In the genomic region with DNA sequence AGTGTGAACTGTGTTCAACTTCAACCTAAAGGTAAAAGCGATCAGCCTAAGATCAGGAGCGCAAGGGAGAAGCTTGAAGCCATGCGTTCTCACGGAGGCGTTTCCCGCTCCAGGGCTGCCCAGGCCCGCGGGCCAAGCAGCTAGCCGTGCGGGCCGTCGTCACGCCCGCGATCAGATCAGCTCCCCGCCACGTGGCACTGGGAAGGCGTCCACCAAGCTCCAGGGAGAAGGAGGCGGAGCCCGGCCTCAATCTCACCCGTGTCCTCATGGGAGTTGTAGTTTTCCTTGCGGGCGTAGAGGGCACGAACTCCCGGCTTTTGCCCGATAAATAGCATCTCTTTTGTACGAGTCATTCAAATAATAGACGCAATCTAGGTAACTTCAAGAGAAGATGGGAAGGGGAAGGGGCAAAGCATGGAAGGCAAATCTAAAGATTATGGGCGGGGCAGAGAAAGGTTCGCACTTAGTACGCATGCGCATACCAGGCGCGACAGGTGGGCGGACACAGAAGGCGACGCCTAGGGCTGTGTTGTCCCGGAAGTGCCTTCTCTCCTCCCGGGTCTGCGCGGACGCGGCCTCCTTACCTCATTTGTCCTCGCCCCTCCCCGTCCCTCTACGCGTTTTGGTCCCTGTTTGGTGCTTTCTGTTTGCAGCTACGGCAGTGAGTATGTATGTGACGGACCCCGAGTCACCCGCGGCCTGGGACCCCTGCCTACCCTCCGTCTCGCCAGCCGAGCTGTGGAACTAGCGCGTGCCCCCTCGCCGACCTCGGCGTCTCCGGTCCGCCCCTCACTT, we compare ENCODE assay signal across 1 cellular context.
TF ChIP-seq lines count a peak whose summit lies in the region.

No MANE protein-coding gene starts in this region.

TF ChIP-seq in WTC11, 78 proteins besides CTCF, POLR2A, EP300 and RAD21 (continued from another document and continues in another):
- TF ChIP-seq, protein P1, sequence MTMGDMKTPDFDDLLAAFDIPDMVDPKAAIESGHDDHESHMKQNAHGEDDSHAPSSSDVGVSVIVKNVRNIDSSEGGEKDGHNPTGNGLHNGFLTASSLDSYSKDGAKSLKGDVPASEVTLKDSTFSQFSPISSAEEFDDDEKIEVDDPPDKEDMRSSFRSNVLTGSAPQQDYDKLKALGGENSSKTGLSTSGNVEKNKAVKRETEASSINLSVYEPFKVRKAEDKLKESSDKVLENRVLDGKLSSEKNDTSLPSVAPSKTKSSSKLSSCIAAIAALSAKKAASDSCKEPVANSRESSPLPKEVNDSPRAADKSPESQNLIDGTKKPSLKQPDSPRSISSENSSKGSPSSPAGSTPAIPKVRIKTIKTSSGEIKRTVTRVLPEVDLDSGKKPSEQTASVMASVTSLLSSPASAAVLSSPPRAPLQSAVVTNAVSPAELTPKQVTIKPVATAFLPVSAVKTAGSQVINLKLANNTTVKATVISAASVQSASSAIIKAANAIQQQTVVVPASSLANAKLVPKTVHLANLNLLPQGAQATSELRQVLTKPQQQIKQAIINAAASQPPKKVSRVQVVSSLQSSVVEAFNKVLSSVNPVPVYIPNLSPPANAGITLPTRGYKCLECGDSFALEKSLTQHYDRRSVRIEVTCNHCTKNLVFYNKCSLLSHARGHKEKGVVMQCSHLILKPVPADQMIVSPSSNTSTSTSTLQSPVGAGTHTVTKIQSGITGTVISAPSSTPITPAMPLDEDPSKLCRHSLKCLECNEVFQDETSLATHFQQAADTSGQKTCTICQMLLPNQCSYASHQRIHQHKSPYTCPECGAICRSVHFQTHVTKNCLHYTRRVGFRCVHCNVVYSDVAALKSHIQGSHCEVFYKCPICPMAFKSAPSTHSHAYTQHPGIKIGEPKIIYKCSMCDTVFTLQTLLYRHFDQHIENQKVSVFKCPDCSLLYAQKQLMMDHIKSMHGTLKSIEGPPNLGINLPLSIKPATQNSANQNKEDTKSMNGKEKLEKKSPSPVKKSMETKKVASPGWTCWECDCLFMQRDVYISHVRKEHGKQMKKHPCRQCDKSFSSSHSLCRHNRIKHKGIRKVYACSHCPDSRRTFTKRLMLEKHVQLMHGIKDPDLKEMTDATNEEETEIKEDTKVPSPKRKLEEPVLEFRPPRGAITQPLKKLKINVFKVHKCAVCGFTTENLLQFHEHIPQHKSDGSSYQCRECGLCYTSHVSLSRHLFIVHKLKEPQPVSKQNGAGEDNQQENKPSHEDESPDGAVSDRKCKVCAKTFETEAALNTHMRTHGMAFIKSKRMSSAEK (CRISPR knock-in tag; IDR thresholded peaks at IDR 0.05; ENCODE audit: borderline replicate concordance), result no peak
- TF ChIP-seq, protein P2, sequence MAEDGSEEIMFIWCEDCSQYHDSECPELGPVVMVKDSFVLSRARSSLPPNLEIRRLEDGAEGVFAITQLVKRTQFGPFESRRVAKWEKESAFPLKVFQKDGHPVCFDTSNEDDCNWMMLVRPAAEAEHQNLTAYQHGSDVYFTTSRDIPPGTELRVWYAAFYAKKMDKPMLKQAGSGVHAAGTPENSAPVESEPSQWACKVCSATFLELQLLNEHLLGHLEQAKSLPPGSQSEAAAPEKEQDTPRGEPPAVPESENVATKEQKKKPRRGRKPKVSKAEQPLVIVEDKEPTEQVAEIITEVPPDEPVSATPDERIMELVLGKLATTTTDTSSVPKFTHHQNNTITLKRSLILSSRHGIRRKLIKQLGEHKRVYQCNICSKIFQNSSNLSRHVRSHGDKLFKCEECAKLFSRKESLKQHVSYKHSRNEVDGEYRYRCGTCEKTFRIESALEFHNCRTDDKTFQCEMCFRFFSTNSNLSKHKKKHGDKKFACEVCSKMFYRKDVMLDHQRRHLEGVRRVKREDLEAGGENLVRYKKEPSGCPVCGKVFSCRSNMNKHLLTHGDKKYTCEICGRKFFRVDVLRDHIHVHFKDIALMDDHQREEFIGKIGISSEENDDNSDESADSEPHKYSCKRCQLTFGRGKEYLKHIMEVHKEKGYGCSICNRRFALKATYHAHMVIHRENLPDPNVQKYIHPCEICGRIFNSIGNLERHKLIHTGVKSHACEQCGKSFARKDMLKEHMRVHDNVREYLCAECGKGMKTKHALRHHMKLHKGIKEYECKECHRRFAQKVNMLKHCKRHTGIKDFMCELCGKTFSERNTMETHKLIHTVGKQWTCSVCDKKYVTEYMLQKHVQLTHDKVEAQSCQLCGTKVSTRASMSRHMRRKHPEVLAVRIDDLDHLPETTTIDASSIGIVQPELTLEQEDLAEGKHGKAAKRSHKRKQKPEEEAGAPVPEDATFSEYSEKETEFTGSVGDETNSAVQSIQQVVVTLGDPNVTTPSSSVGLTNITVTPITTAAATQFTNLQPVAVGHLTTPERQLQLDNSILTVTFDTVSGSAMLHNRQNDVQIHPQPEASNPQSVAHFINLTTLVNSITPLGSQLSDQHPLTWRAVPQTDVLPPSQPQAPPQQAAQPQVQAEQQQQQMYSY (CRISPR knock-in tag; IDR thresholded peaks at IDR 0.05), result peak; percentile 73; the same call in 1 of the 2 replicates
- TF ChIP-seq, protein P3, sequence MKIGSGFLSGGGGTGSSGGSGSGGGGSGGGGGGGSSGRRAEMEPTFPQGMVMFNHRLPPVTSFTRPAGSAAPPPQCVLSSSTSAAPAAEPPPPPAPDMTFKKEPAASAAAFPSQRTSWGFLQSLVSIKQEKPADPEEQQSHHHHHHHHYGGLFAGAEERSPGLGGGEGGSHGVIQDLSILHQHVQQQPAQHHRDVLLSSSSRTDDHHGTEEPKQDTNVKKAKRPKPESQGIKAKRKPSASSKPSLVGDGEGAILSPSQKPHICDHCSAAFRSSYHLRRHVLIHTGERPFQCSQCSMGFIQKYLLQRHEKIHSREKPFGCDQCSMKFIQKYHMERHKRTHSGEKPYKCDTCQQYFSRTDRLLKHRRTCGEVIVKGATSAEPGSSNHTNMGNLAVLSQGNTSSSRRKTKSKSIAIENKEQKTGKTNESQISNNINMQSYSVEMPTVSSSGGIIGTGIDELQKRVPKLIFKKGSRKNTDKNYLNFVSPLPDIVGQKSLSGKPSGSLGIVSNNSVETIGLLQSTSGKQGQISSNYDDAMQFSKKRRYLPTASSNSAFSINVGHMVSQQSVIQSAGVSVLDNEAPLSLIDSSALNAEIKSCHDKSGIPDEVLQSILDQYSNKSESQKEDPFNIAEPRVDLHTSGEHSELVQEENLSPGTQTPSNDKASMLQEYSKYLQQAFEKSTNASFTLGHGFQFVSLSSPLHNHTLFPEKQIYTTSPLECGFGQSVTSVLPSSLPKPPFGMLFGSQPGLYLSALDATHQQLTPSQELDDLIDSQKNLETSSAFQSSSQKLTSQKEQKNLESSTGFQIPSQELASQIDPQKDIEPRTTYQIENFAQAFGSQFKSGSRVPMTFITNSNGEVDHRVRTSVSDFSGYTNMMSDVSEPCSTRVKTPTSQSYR (CRISPR knock-in tag; IDR thresholded peaks at IDR 0.05), result peak; percentile 99
- TF ChIP-seq SMAD4 (CRISPR knock-in tag; IDR thresholded peaks at IDR 0.05) (peak; percentile 97), RORB (CRISPR knock-in tag; IDR thresholded peaks at IDR 0.05) (no peak), ZNF232 (CRISPR knock-in tag; IDR thresholded peaks at IDR 0.05) (peak; percentile 99), NR3C1 (CRISPR knock-in tag; conservative IDR thresholded peaks at IDR 0.05; ENCODE audit: low read depth) (no peak; the same call in 1 of the 2 replicates), GRHL2 (CRISPR knock-in tag; IDR thresholded peaks at IDR 0.05; ENCODE audit: insufficient replicate concordance, severe bottlenecking) (no peak), TEAD1 (CRISPR knock-in tag; IDR thresholded peaks at IDR 0.05) (peak; percentile 100), FOXK1 (CRISPR knock-in tag; IDR thresholded peaks at IDR 0.05) (peak; percentile 95), NFE2L1 (CRISPR knock-in tag; IDR thresholded peaks at IDR 0.05) (peak; percentile 99), NFYB (CRISPR knock-in tag; conservative IDR thresholded peaks at IDR 0.05; ENCODE audit: low read depth) (peak; percentile 69), TEAD4 (CRISPR knock-in tag; IDR thresholded peaks at IDR 0.05) (peak; percentile 97), SOX15 (CRISPR knock-in tag; IDR thresholded peaks at IDR 0.05) (no peak), ZNF121 (CRISPR knock-in tag; IDR thresholded peaks at IDR 0.05) (peak; percentile 68), ZBTB21 (CRISPR knock-in tag; IDR thresholded peaks at IDR 0.05; ENCODE audit: borderline replicate concordance) (peak; percentile 97), TP53 (CRISPR knock-in tag; IDR thresholded peaks at IDR 0.05) (peak; percentile 99), ZNF396 (CRISPR knock-in tag; IDR thresholded peaks at IDR 0.05; ENCODE audit: borderline replicate concordance) (no peak), JAZF1 (CRISPR knock-in tag; IDR thresholded peaks at IDR 0.05) (no peak)
- TF ChIP-seq, protein P4, sequence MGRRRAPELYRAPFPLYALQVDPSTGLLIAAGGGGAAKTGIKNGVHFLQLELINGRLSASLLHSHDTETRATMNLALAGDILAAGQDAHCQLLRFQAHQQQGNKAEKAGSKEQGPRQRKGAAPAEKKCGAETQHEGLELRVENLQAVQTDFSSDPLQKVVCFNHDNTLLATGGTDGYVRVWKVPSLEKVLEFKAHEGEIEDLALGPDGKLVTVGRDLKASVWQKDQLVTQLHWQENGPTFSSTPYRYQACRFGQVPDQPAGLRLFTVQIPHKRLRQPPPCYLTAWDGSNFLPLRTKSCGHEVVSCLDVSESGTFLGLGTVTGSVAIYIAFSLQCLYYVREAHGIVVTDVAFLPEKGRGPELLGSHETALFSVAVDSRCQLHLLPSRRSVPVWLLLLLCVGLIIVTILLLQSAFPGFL (CRISPR knock-in tag; IDR thresholded peaks at IDR 0.05; ENCODE audit: borderline replicate concordance), result peak; percentile 98
- TF ChIP-seq, protein P5, sequence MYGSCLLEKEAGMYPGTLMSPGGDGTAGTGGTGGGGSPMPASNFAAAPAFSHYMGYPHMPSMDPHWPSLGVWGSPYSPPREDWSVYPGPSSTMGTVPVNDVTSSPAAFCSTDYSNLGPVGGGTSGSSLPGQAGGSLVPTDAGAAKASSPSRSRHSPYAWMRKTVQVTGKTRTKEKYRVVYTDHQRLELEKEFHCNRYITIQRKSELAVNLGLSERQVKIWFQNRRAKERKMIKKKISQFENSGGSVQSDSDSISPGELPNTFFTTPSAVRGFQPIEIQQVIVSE (CRISPR knock-in tag; IDR thresholded peaks at IDR 0.05; ENCODE audit: borderline replicate concordance), result no peak
- TF ChIP-seq, protein P6, sequence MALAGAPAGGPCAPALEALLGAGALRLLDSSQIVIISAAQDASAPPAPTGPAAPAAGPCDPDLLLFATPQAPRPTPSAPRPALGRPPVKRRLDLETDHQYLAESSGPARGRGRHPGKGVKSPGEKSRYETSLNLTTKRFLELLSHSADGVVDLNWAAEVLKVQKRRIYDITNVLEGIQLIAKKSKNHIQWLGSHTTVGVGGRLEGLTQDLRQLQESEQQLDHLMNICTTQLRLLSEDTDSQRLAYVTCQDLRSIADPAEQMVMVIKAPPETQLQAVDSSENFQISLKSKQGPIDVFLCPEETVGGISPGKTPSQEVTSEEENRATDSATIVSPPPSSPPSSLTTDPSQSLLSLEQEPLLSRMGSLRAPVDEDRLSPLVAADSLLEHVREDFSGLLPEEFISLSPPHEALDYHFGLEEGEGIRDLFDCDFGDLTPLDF (CRISPR knock-in tag; IDR thresholded peaks at IDR 0.05), result peak; percentile 99
- TF ChIP-seq, protein P7, sequence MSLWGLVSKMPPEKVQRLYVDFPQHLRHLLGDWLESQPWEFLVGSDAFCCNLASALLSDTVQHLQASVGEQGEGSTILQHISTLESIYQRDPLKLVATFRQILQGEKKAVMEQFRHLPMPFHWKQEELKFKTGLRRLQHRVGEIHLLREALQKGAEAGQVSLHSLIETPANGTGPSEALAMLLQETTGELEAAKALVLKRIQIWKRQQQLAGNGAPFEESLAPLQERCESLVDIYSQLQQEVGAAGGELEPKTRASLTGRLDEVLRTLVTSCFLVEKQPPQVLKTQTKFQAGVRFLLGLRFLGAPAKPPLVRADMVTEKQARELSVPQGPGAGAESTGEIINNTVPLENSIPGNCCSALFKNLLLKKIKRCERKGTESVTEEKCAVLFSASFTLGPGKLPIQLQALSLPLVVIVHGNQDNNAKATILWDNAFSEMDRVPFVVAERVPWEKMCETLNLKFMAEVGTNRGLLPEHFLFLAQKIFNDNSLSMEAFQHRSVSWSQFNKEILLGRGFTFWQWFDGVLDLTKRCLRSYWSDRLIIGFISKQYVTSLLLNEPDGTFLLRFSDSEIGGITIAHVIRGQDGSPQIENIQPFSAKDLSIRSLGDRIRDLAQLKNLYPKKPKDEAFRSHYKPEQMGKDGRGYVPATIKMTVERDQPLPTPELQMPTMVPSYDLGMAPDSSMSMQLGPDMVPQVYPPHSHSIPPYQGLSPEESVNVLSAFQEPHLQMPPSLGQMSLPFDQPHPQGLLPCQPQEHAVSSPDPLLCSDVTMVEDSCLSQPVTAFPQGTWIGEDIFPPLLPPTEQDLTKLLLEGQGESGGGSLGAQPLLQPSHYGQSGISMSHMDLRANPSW (CRISPR knock-in tag; conservative IDR thresholded peaks at IDR 0.05; ENCODE audit: low read depth), result peak; percentile 96; the same call in 1 of the 2 replicates
- TF ChIP-seq, protein P8, sequence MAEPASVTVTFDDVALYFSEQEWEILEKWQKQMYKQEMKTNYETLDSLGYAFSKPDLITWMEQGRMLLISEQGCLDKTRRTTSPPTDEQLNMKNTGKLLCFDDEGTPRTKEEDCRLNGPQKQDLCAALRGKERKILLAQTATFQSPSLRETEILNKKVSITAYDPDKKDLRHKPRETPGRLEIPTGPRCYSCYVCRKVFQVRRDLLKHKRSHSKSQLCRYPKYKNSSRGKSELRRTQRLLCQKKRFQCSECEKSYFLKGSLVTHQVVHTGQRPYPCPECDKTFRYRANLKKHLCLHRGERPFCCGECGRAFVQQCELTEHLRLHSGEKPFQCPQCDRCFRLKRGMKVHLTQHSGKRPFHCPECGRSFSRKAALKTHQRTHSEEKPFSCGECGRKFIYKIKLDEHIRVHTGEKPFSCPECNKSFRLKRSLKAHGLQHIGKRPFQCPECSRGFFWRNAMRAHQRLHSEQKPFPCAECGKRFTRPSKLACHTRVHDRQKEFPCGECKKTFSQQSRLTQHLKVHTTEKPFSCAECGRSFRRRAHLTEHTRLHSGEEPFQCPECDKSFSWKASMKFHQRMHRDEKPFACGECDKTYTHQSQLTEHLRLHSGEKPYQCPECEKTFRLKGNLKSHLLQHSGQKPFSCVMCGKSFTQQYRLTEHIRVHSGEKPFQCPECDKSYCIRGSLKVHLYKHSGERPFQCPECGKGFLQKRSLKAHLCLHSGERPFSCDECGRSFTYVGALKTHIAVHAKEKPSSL (CRISPR knock-in tag; conservative IDR thresholded peaks at IDR 0.05), result no peak
- TF ChIP-seq, protein P9, sequence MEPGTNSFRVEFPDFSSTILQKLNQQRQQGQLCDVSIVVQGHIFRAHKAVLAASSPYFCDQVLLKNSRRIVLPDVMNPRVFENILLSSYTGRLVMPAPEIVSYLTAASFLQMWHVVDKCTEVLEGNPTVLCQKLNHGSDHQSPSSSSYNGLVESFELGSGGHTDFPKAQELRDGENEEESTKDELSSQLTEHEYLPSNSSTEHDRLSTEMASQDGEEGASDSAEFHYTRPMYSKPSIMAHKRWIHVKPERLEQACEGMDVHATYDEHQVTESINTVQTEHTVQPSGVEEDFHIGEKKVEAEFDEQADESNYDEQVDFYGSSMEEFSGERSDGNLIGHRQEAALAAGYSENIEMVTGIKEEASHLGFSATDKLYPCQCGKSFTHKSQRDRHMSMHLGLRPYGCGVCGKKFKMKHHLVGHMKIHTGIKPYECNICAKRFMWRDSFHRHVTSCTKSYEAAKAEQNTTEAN (CRISPR knock-in tag; IDR thresholded peaks at IDR 0.05), result peak; percentile 98
- TF ChIP-seq, protein P10, sequence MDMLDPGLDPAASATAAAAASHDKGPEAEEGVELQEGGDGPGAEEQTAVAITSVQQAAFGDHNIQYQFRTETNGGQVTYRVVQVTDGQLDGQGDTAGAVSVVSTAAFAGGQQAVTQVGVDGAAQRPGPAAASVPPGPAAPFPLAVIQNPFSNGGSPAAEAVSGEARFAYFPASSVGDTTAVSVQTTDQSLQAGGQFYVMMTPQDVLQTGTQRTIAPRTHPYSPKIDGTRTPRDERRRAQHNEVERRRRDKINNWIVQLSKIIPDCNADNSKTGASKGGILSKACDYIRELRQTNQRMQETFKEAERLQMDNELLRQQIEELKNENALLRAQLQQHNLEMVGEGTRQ (CRISPR knock-in tag; IDR thresholded peaks at IDR 0.05), result peak; percentile 84
